In genomic region chr1:248905949-248906740, GRCh38 we compare ENCODE assay signal across 8 cellular contexts. TPM values are rescaled to one million over a fixed set of nuclear protein-coding genes. Genes with fewer than 3 reads are reported as not detected.
DNase-seq lines count a peak whose midpoint lies in the region; ATAC-seq and TF ChIP-seq lines count a peak whose summit lies in the region.

Gene PGBD2 (plus strand): TSS chr1:248906235. CDS start chr1:248913863, 7,628 bp downstream.

- H3K27me3 ChIP-seq in Caco-2 (replicated peaks; ENCODE audit: control insufficient read depth, insufficient read depth, low read length) (no peaks in the 10 kb centered on the region), endodermal cell (ENCODE audit: control insufficient read depth, insufficient read depth, low read length, poor library complexity, severe bottlenecking) (no peaks in the 10 kb centered on the region)

- H3K4me3 ChIP-seq in Caco-2 (ENCODE audit: low read depth, low read length) (peak within 1 kb of the TSS; percentile 100), endodermal cell (ENCODE audit: low read length) (peak within 1 kb of the TSS; percentile 93)

- H3K4me3 Mint-ChIP-seq in Caco-2 (ENCODE audit: unreplicated experiment) (peak within 1 kb of the TSS; percentile 87), endodermal cell (peak within 1 kb of the TSS; percentile 75)
- H3K4me3 Mint-ChIP-seq in activated CD8-positive, alpha-beta memory T cell treated with anti-CD3 and anti-CD28 coated beads, Interleukin-2, amount 10 ng/mL, durations not matched to agents 7 days and 5 days = peak within 1 kb of the TSS; percentile 83

- H3K36me3 ChIP-seq in Caco-2 (ENCODE audit: control insufficient read depth, insufficient read depth, low read length) = no peaks in the 10 kb centered on the region
- peaks cover 4% of the 10 kb centered on the region for H3K36me3 ChIP-seq in endodermal cell (ENCODE audit: control insufficient read depth, insufficient read depth, low read length)

- peaks cover 17% of the 10 kb centered on the region for H3K4me1 Mint-ChIP-seq in Caco-2 (ENCODE audit: low read depth, unreplicated experiment)
- H3K4me1 Mint-ChIP-seq in activated CD8-positive, alpha-beta memory T cell treated with anti-CD3 and anti-CD28 coated beads, Interleukin-2, amount 10 ng/mL, durations not matched to agents 7 days and 5 days = peaks cover 46% of the 10 kb centered on the region
- peaks cover 22% of the 10 kb centered on the region for H3K4me1 Mint-ChIP-seq in endodermal cell

- H3K27ac Mint-ChIP-seq in Caco-2 (ENCODE audit: unreplicated experiment) (peak within 1 kb of the TSS; percentile 95), endodermal cell (peak within 1 kb of the TSS; percentile 99)
- H3K27ac Mint-ChIP-seq in activated CD8-positive, alpha-beta memory T cell treated with anti-CD3 and anti-CD28 coated beads, Interleukin-2, amount 10 ng/mL, durations not matched to agents 7 days and 5 days = peak within 1 kb of the TSS; percentile 97

- intact Hi-C loops in Caco-2 (cut with micrococcal nuclease; ENCODE audit: unreplicated experiment) = loop anchor here (1.0 to 2.0 kb wide), 7 partner anchors 15 to 80 kb away; partner anchors contain the start of gene ZNF672

- peak; percentile 88 for ATAC-seq in activated CD8-positive, alpha-beta memory T cell treated with anti-CD3 and anti-CD28 coated beads, Interleukin-2, amount 10 ng/mL, durations not matched to agents 7 days and 5 days

- peak within 1 kb of the TSS; percentile 97 for H3K9ac ChIP-seq in endodermal cell (ENCODE audit: extremely low read depth, low read length, poor library complexity, severe bottlenecking)

- H3K27ac ChIP-seq in endodermal cell (ENCODE audit: low read depth, low read length) = peak within 1 kb of the TSS; percentile 98

- CTCF ChIA-PET in Caco-2 (lab: Charles Lee) = interaction anchor here (0.6 to 1.0 kb wide), 6 partner anchors 9 to 67 kb away, joined by 3 to 6 read pairs (median 4); partner anchors contain the start of gene ZNF692
- CTCF ChIA-PET in activated CD8-positive, alpha-beta memory T cell treated with anti-CD3 and anti-CD28 coated beads, Interleukin-2, amount 10 ng/mL, durations not matched to agents 7 days and 5 days (lab: Charles Lee) = interaction anchor here (0.7 to 1.9 kb wide), 5 partner anchors 32 to 80 kb away, joined by 3 to 10 read pairs (median 4); partner anchors contain the start of genes SH3BP5L and ZNF692

- TF ChIP-seq CTCF in Caco-2 (IDR thresholded peaks at IDR 0.05; ENCODE audit: insufficient read depth in 1 of 2, low read depth in 1 of 2, low read length in 1 of 2, severe bottlenecking in 1 of 2, unreplicated experiment in 1 of 2) (peak; percentile 74 to 87), GM20000 (IDR thresholded peaks at IDR 0.05; ENCODE audit: extremely low read depth, missing control alignments) (peak; percentile 92), endodermal cell (conservative IDR thresholded peaks at IDR 0.05) (peak; percentile 83)

- H3K36me3 Mint-ChIP-seq in Caco-2 (ENCODE audit: insufficient read depth, unreplicated experiment) = peaks cover 8% of the 10 kb centered on the region
- peaks cover 2% of the 10 kb centered on the region for H3K36me3 Mint-ChIP-seq in activated CD8-positive, alpha-beta memory T cell treated with anti-CD3 and anti-CD28 coated beads, Interleukin-2, amount 10 ng/mL, durations not matched to agents 7 days and 5 days
- H3K36me3 Mint-ChIP-seq in endodermal cell (ENCODE audit: low read depth) = peaks cover 18% of the 10 kb centered on the region

- DNase-seq in Caco-2 (peak; percentile 93 to 96), GM20000 (ENCODE audit: low spot score) (peak; percentile 99), HS-5 (ENCODE audit: low read depth) (peak; percentile 67), endodermal cell (peak; percentile 99), midbrain (lab: John Stamatoyannopoulos, UW) (peak; percentile 92)
- peak; percentile 94 for DNase-seq in NK-92 treated with Interleukin-12 subunit alpha and Interleukin-12 subunit beta, amount 100 ng/mL, for 24 hours (lab: John Stamatoyannopoulos, UW)
- DNase-seq in activated CD8-positive, alpha-beta memory T cell treated with anti-CD3 and anti-CD28 coated beads, Interleukin-2, amount 10 ng/mL, durations not matched to agents 7 days and 5 days = peak; percentile 95
- peak; percentile 88 to 91 for DNase-seq in stimulated activated CD8-positive, alpha-beta memory T cell treated with anti-CD3 and anti-CD28 coated beads, Interleukin-15, amount 100 ng/mL, for 48 hours (ENCODE audit: low read depth in 2 of 2)

- H3K4me1 ChIP-seq in Caco-2 (peaks cover 9% of the 10 kb centered on the region), endodermal cell (ENCODE audit: control insufficient read depth, insufficient read depth, low read length) (no peaks in the 10 kb centered on the region)

- WGBS in endodermal cell (ENCODE audit: insufficient coverage in 1 of 2, insufficient read length in 1 of 2), 2 experiments = 0 to 1% methylated on average over 25 to 80 of the region's 80 CpGs

- H3K9me3 Mint-ChIP-seq in Caco-2 (ENCODE audit: unreplicated experiment) = no peaks in the 10 kb centered on the region
- H3K9me3 Mint-ChIP-seq in activated CD8-positive, alpha-beta memory T cell treated with anti-CD3 and anti-CD28 coated beads, Interleukin-2, amount 10 ng/mL, durations not matched to agents 7 days and 5 days (ENCODE audit: low read depth) = no peaks in the 10 kb centered on the region
- H3K9me3 Mint-ChIP-seq in endodermal cell = peaks cover 8% of the 10 kb centered on the region

- POLR2A ChIA-PET in Caco-2 (lab: Charles Lee) = interaction anchor here (0.5 to 1.7 kb wide), 6 partner anchors 14 to 80 kb away, joined by 3 to 10 read pairs (median 6); partner anchors contain the start of genes ZNF672 and ZNF692

- no peaks in the 10 kb centered on the region for H3K27me3 Mint-ChIP-seq in Caco-2 (ENCODE audit: insufficient read depth, unreplicated experiment)
- H3K27me3 Mint-ChIP-seq in activated CD8-positive, alpha-beta memory T cell treated with anti-CD3 and anti-CD28 coated beads, Interleukin-2, amount 10 ng/mL, durations not matched to agents 7 days and 5 days = peaks cover 8% of the 10 kb centered on the region
- peaks cover 6% of the 10 kb centered on the region for H3K27me3 Mint-ChIP-seq in endodermal cell (ENCODE audit: insufficient read depth)

- H3K9me3 ChIP-seq in Caco-2 (no peaks in the 10 kb centered on the region), endodermal cell (ENCODE audit: control insufficient read depth, low read length) (no peaks in the 10 kb centered on the region)

- BruUV-seq in Caco-2 (replicated peaks; lab: Mats Ljungman, UMichigan) = no TSS peak

RNA-seq across cellular contexts. Expression of gene PGBD2, which starts in this region (rescaled TPM):
- total RNA-seq in Caco-2 (2022) (6.7 and 7.0 TPM in 2 replicates), endodermal cell (1 to 10 TPM; 4.8 to 7.5 TPM)
- total RNA-seq in activated CD8-positive, alpha-beta memory T cell treated with anti-CD3 and anti-CD28 coated beads, Interleukin-2, amount 10 ng/mL, durations not matched to agents 7 days and 5 days = 1 to 10 TPM; 6.3 to 7.7 TPM
- polyA plus RNA-seq in endodermal cell (2013, experiment 1 of 2) = 6.7 TPM
- 5.4 TPM for polyA plus RNA-seq in endodermal cell (2013, experiment 2 of 2)

Comparison
In these comparisons a context has a peak if more than half of its experiments do, and no peak if none do; other contexts are left out.
1. Peak in every context shown above with its lines: DNase-seq, ATAC-seq, H3K4me3 ChIP-seq and H3K27ac ChIP-seq.